ENCODE assay signal across 11 cellular contexts in the genomic region with DNA sequence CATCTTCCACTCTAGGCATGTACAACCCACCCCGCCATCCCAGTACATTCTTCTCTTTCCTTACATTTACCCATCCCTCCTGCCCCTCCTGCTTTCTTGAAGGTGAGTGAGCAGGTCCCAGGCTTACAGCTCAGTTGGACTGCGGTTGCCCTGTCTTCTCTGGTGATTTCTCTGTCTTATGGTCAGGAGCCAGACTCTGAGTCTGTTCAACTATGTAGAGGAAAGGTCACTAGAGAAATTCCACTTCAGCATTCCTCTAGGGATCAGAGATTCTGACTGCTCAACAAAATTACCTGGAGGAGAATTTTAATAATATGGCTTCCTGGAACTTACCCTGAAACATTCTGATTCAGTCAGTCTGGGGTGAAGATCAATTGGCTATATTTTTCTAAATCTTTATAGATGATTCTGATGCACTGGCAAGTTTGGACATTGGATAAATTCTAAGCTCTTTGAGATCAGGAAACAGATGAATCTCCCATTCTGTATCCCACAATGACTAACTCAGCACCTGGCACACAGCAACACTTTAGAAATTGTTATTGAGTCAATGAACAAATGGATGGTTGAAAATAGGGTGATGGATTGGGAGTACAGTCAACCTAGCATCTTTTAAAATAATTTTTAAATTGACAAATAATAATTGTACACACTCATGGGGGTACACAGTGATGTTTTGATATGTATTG.
DNase-seq lines count a peak whose midpoint lies in the region; ATAC-seq and TF ChIP-seq lines count a peak whose summit lies in the region.
"Had no signal": no experiment of that assay in that cellular context is flagged by ENCODE, and none has a peak within 500 bp of the region (broad histone marks: within the 10 kb centered on the region; RNA-seq: fewer than 3 reads in every experiment).

No MANE protein-coding gene starts in this region.

- intact Hi-C loops in CD14-positive monocyte (cut with micrococcal nuclease): no loop called here

- no peak overlapping the region for H2AFZ ChIP-seq in GM23248

- DNase-seq in GM23248: peak; percentile 86
- DNase-seq in RWPE2 (ENCODE audit: low spot score): no peak
- peak; percentile 56 for DNase-seq in fibroblast of gingiva (ENCODE audit: low read depth)
- no peak for DNase-seq in GM10266 (ENCODE audit: extremely low spot score)
- no peak for DNase-seq in CD14-positive monocyte (ENCODE audit: low spot score)
- DNase-seq: mucosa of descending colon, NCI-H187, SHP77 treated with DMSO at 0.1 percent for 48 hours had no signal

- no peak for TF ChIP-seq CTCF in RWPE2 (IDR thresholded peaks at IDR 0.05; ENCODE audit: poor library complexity, severe bottlenecking)
- TF ChIP-seq CTCF in GM10266 (IDR thresholded peaks at IDR 0.05; ENCODE audit: control insufficient read depth, insufficient read depth, low read depth, missing control alignments): no peak
- no peak for TF ChIP-seq CTCF in CD14-positive monocyte (IDR thresholded peaks at IDR 0.05)

- peaks cover 60% of the 10 kb centered on the region for H3K79me2 ChIP-seq in GM23248 (ENCODE audit: insufficient read depth)

- peak overlapping the region in 1 of 7 donors; percentile 98 for H3K27ac Mint-ChIP-seq in CD14-positive monocyte

- no peaks in the 10 kb centered on the region for H3K9me2 ChIP-seq in GM23248 (ENCODE audit: insufficient read depth)

- H3K36me3 ChIP-seq in GM23248 (ENCODE audit: low read depth): no peaks in the 10 kb centered on the region
- no peaks in the 10 kb centered on the region for H3K36me3 ChIP-seq in RWPE2 (ENCODE audit: low read depth)
- H3K36me3 ChIP-seq in skeletal muscle satellite cell (ENCODE audit: insufficient read depth, low read length): no peaks in the 10 kb centered on the region
- H3K36me3 ChIP-seq: cardiac muscle cell had no signal

- H3K9me3 ChIP-seq in GM23248 (ENCODE audit: low read depth): no peaks in the 10 kb centered on the region
- no peaks in the 10 kb centered on the region for H3K9me3 ChIP-seq in RWPE2 (ENCODE audit: severe bottlenecking)
- no peaks in the 10 kb centered on the region for H3K9me3 ChIP-seq in skeletal muscle satellite cell (replicated peaks; ENCODE audit: low read length)
- H3K9me3 ChIP-seq: mucosa of descending colon had no signal

- in situ Hi-C loops in GM23248 (cut with MboI): loop anchor here (10.0 kb wide), 1 partner anchor 128 kb away; the partner anchor contains the start of gene HIF1A

- H3K4me1 Mint-ChIP-seq in CD14-positive monocyte: peaks cover 86% of the 10 kb centered on the region

- H3K4me3 ChIP-seq in GM23248 (peak overlapping the region; percentile 45; the same call in 1 of the 2 replicates), RWPE2 (ENCODE audit: severe bottlenecking) (no peak overlapping the region), skeletal muscle satellite cell (ENCODE audit: low read length) (peak overlapping the region; percentile 6)
- H3K4me3 ChIP-seq: cardiac muscle cell, mucosa of descending colon had no signal

- WGBS in GM23248 (ENCODE audit: low coverage in 1 of 2, low lambda C conversion rate in 2 of 2, missing lambda C conversion rate in 2 of 2), 2 experiments: 56 to 58% methylated on average over 2 of the region's 2 CpGs

- no peak overlapping the region for H3K4me3 Mint-ChIP-seq in CD14-positive monocyte

- H3K4me2 ChIP-seq in GM23248 (ENCODE audit: unreplicated experiment): peak overlapping the region; percentile 78
- H3K4me2 ChIP-seq in skeletal muscle satellite cell (ENCODE audit: low read length): peak overlapping the region; percentile 65

- H3K27me3 ChIP-seq in GM23248 (replicated peaks; ENCODE audit: insufficient read depth) (no peaks in the 10 kb centered on the region), RWPE2 (ENCODE audit: insufficient read depth, poor library complexity, severe bottlenecking) (no peaks in the 10 kb centered on the region), skeletal muscle satellite cell (ENCODE audit: control insufficient read depth, insufficient read depth, low read length) (no peaks in the 10 kb centered on the region)
- H3K27me3 ChIP-seq: cardiac muscle cell had no signal

- H3K27me3 Mint-ChIP-seq in CD14-positive monocyte (ENCODE audit: low read depth in 3 of 3): peaks cover 0 to 3% (median 2%) of the 10 kb centered on the region in 3 donors

- peak overlapping the region; percentile 99 for H3K27ac ChIP-seq in GM23248
- H3K27ac ChIP-seq in RWPE2 (ENCODE audit: poor library complexity, severe bottlenecking): peak overlapping the region; percentile 99

- peaks cover 76% of the 10 kb centered on the region for H3F3A ChIP-seq in GM23248 (ENCODE audit: insufficient read depth)

- ATAC-seq in RWPE2 (ENCODE audit: low read depth): peak; percentile 1; the same call in 2 of the 3 replicates
- ATAC-seq in activated CD4-positive, CD25-positive, alpha-beta regulatory T cell treated with anti-CD3 and anti-CD28 coated beads, Interleukin-2, amount 50 U/mL, for 24 hours: no peak
- ATAC-seq: mucosa of descending colon had no signal

- peaks cover 0 to 2% (median 0%) of the 10 kb centered on the region in 7 donors for H3K9me3 Mint-ChIP-seq in CD14-positive monocyte

- H3K4me1 ChIP-seq in GM23248 (ENCODE audit: insufficient read depth) (peaks cover 85% of the 10 kb centered on the region), RWPE2 (ENCODE audit: insufficient read depth, poor library complexity, severe bottlenecking) (peaks cover 82% of the 10 kb centered on the region), skeletal muscle satellite cell (ENCODE audit: control insufficient read depth, insufficient read depth, low read length) (peaks cover 95% of the 10 kb centered on the region)

- peaks cover 11 to 15% of the 10 kb centered on the region in 2 donors for H3K36me3 Mint-ChIP-seq in CD14-positive monocyte

- H3K9ac ChIP-seq in GM23248: peak overlapping the region; percentile 83
- peak overlapping the region; percentile 91 for H3K9ac ChIP-seq in skeletal muscle satellite cell (ENCODE audit: low read depth, low read length)

- no peaks in the 10 kb centered on the region for H4K20me1 ChIP-seq in GM23248 (ENCODE audit: insufficient read depth)

Comparison
In these comparisons a context has a peak if more than half of its experiments do, and no peak if none do; other contexts are left out.
1. DNase-seq: peak in GM23248 (single experiment) and fibroblast of gingiva (single experiment); none in RWPE2 (single experiment), GM10266 (single experiment) and CD14-positive monocyte (single experiment).